Comparison of ENCODE assay signal across 14 cellular contexts in the genomic region with DNA sequence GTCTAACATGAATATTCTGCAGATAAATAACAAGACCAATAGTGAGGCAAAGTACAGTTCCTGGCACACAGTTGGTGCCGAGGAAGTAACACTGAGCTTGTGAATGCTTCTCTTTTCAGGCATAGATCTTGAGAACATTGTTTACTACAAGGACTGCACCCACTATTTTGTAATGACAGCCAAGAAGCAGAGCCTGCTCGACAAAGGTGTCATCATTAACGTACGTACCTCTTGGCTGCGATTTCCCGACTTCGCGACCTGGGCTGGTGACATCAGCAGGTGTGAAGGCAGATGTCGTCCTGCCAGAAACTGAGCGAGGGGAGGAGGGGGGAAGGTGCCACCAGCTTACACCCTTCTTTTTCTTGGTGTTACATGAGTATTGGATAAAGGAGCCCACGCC.
DNase-seq lines count a peak whose midpoint lies in the region; ATAC-seq and TF ChIP-seq lines count a peak whose summit lies in the region.
"Had no signal": no experiment of that assay in that cellular context is flagged by ENCODE, and none has a peak within 500 bp of the region (broad histone marks: within the 10 kb centered on the region; RNA-seq: fewer than 3 reads in every experiment).

No MANE protein-coding gene starts in this region.

- H3K9me3 Mint-ChIP-seq in naive thymus-derived CD4-positive, alpha-beta T cell: no peaks in the 10 kb centered on the region
- H3K9me3 Mint-ChIP-seq: WTC11 had no signal

- H3K4me3 ChIP-seq in left ventricle myocardium inferior (no peak overlapping the region), ascending aorta (no peak overlapping the region), tibial artery (no peak overlapping the region)
- no peak overlapping the region for H3K4me3 ChIP-seq in naive thymus-derived CD4-positive, alpha-beta T cell (ENCODE audit: low read length)
- H3K4me3 ChIP-seq: SK-N-MC had no signal

- DNase-seq in left ventricle myocardium inferior: no peak
- DNase-seq in cardiac septum (ENCODE audit: low spot score): no peak
- DNase-seq in ascending aorta (ENCODE audit: low spot score in 2 of 2): no peak
- no peak for DNase-seq in naive thymus-derived CD4-positive, alpha-beta T cell
- no peak for DNase-seq in tibial artery
- DNase-seq in SK-N-DZ (ENCODE audit: low spot score): no peak
- DNase-seq: activated naive CD4-positive, alpha-beta T cell treated with Interleukin-2 at 50 U/mL for 16 hours; NCI-H187; NCI-H524; stimulated activated CD4-positive, alpha-beta T cell treated with anti-CD3 and anti-CD28 coated beads, Interleukin-12 subunit alpha, Interleukin-12 subunit beta, amount 100 ng/mL, for 4 hours had no signal

- H3K4me1 ChIP-seq in left ventricle myocardium inferior (peaks cover 49% of the 10 kb centered on the region), ascending aorta (peaks cover 18 to 60% of the 10 kb centered on the region in 2 donors), tibial artery (peaks cover 0 to 58% (median 47%) of the 10 kb centered on the region in 4 donors)
- H3K4me1 ChIP-seq in naive thymus-derived CD4-positive, alpha-beta T cell (ENCODE audit: control insufficient read depth in 2 of 2, insufficient read depth in 2 of 2, low read length in 2 of 2): peaks cover 0 to 19% of the 10 kb centered on the region in 2 donors

- H3K36me3 ChIP-seq in left ventricle myocardium inferior (peaks cover 37% of the 10 kb centered on the region), ascending aorta (peaks cover 81 to 83% of the 10 kb centered on the region in 2 donors), tibial artery (peaks cover 59 to 79% (median 76%) of the 10 kb centered on the region in 3 donors)
- no peaks in the 10 kb centered on the region for H3K36me3 ChIP-seq in naive thymus-derived CD4-positive, alpha-beta T cell (ENCODE audit: control insufficient read depth in 2 of 3, insufficient read depth in 3 of 3, low read length in 3 of 3)

- peaks cover 0 to 51% (median 23%) of the 10 kb centered on the region in 5 donors for H3K36me3 Mint-ChIP-seq in naive thymus-derived CD4-positive, alpha-beta T cell
- H3K36me3 Mint-ChIP-seq: WTC11 had no signal

- CTCF ChIA-PET in naive thymus-derived CD4-positive, alpha-beta T cell (lab: Charles Lee): interaction anchor here (1.2 kb wide), 1 partner anchor 21 kb away, joined by 3 read pairs; no protein-coding TSS in a partner anchor

- TF ChIP-seq CTCF in left ventricle myocardium inferior (IDR thresholded peaks at IDR 0.05; ENCODE audit: borderline replicate concordance): no peak
- TF ChIP-seq CTCF in ascending aorta (IDR thresholded peaks at IDR 0.05): no peak
- TF ChIP-seq CTCF in tibial artery (IDR thresholded peaks at IDR 0.05): no peak

- no peaks in the 10 kb centered on the region for H3K27me3 Mint-ChIP-seq in naive thymus-derived CD4-positive, alpha-beta T cell

- ATAC-seq in naive thymus-derived CD4-positive, alpha-beta T cell: peak; percentile 46
- no peak for ATAC-seq in GM21367 (IDR thresholded peaks at IDR 0.05; ENCODE audit: unreplicated experiment)
- no peak for ATAC-seq in HG02973 (IDR thresholded peaks at IDR 0.05; ENCODE audit: unreplicated experiment)

- peaks cover under 1 to 29% (median 11%) of the 10 kb centered on the region in 7 donors for H3K4me1 Mint-ChIP-seq in naive thymus-derived CD4-positive, alpha-beta T cell

- intact Hi-C loops in left ventricle myocardium inferior (cut with micrococcal nuclease) (no loop called here), cardiac septum (cut with DNase I) (no loop called here), ascending aorta (cut with DNase I) (no loop called here), tibial artery (cut with DNase I; ENCODE audit: low total_unique reads) (no loop called here)
- intact Hi-C loops in naive thymus-derived CD4-positive, alpha-beta T cell (cut with micrococcal nuclease): no loop called here

- H3K27ac ChIP-seq in left ventricle myocardium inferior (replicated peaks): peak overlapping the region; percentile 62
- peak overlapping the region; percentile 94 to 98 for H3K27ac ChIP-seq in ascending aorta
- no peak overlapping the region for H3K27ac ChIP-seq in naive thymus-derived CD4-positive, alpha-beta T cell (ENCODE audit: low read depth, low read length)
- peak overlapping the region; percentile 39 to 75 for H3K27ac ChIP-seq in tibial artery
- H3K27ac ChIP-seq: SK-N-MC had no signal

- POLR2A ChIA-PET in naive thymus-derived CD4-positive, alpha-beta T cell (lab: Charles Lee): interaction anchor here (0.9 kb wide), 1 partner anchor 27 kb away, joined by 3 read pairs; no protein-coding TSS in a partner anchor

- peak overlapping the region in 2 of 10 donors; percentile 4 to 12 for H3K4me3 Mint-ChIP-seq in naive thymus-derived CD4-positive, alpha-beta T cell
- H3K4me3 Mint-ChIP-seq: WTC11 had no signal

- no peaks in the 10 kb centered on the region for H3K27me3 ChIP-seq in left ventricle myocardium inferior (ENCODE audit: low read depth)
- H3K27me3 ChIP-seq in ascending aorta: no peaks in the 10 kb centered on the region
- H3K27me3 ChIP-seq in naive thymus-derived CD4-positive, alpha-beta T cell (ENCODE audit: control insufficient read depth in 2 of 2, insufficient read depth in 2 of 2, low read length in 2 of 2): no peaks in the 10 kb centered on the region
- no peaks in the 10 kb centered on the region for H3K27me3 ChIP-seq in tibial artery

- H3K9me3 ChIP-seq in left ventricle myocardium inferior (replicated peaks) (no peaks in the 10 kb centered on the region), ascending aorta (no peaks in the 10 kb centered on the region), tibial artery (no peaks in the 10 kb centered on the region)
- H3K9me3 ChIP-seq in naive thymus-derived CD4-positive, alpha-beta T cell (ENCODE audit: control insufficient read depth in 2 of 3, low read length in 3 of 3): no peaks in the 10 kb centered on the region

- no peak overlapping the region for H3K27ac Mint-ChIP-seq in naive thymus-derived CD4-positive, alpha-beta T cell
- H3K27ac Mint-ChIP-seq: WTC11 had no signal
